13 cellular contexts compared by ENCODE assay signal in the genomic region with DNA sequence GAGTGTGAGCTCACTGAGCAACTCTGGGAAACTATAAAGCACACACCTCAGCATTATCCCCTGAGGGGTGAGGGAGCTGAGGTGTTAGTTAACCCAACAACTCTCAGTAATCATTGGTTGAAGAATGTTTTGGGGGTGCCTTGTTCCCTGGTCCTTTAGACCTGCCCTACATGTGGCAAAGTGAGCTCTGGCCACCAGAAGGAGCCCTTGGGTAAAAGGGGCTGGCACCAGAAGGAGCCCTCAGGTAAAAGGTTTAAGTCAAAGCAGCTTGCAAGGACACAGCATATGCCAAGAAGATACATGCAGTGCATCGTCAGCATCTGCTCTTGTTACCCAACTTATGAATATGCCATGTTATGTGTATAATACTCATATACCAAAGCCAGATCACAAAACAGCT.
DNase-seq lines count a peak whose midpoint lies in the region; ATAC-seq, FAIRE-seq and TF ChIP-seq lines count a peak whose summit lies in the region.
"Had no signal": no experiment of that assay in that cellular context is flagged by ENCODE, and none has a peak within 500 bp of the region (broad histone marks: within the 10 kb centered on the region; RNA-seq: fewer than 3 reads in every experiment).

No MANE protein-coding gene starts in this region.

- no peak overlapping the region for H2AFZ ChIP-seq in endothelial cell of umbilical vein (ENCODE audit: low read depth, low read length)

- no peak for TF ChIP-seq EP300 in stomach (IDR thresholded peaks at IDR 0.05)

- H3K9me1 ChIP-seq in endothelial cell of umbilical vein (replicated peaks; ENCODE audit: control insufficient read depth, extremely low read depth, insufficient read depth, low read length), result no peaks in the 10 kb centered on the region

- whole genome bisulfite sequencing in stomach, 5 donors, result 82 to 90% (median 85%) methylated on average over 1 of the region's 1 CpG

- TF ChIP-seq POLR2A in endothelial cell of umbilical vein (IDR thresholded peaks at IDR 0.05; ENCODE audit: low read depth, low read length) (no peak), stomach (IDR thresholded peaks at IDR 0.05) (no peak), GM12892 (IDR thresholded peaks at IDR 0.05; ENCODE audit: low read depth, low read length) (no peak)

- H3K79me2 ChIP-seq in endothelial cell of umbilical vein (ENCODE audit: control insufficient read depth, insufficient read depth, low read length), result no peaks in the 10 kb centered on the region

- dilution Hi-C loops in endothelial cell of umbilical vein (cut with MboI; ENCODE audit: extremely low pct_ligation_motif_present, low sequenced_read_pairs), result no loop called here

- TF ChIP-seq CTCF in endothelial cell of umbilical vein (IDR thresholded peaks at IDR 0.05; ENCODE audit: extremely low read depth in 1 of 2, insufficient read depth in 1 of 2, low read depth in 1 of 2, low read length in 2 of 2) (peak in 1 of 2 donors; percentile 17), stomach (IDR thresholded peaks at IDR 0.05) (peak in 2 of 7 experiments; percentile 22 to 34)

- no peak overlapping the region for H3K4me2 ChIP-seq in endothelial cell of umbilical vein (ENCODE audit: insufficient read depth, low read length)

- intact Hi-C loops in endothelial cell of umbilical vein (cut with micrococcal nuclease) (loop anchor here (1.0 kb wide), 1 partner anchor 439 kb away; no protein-coding TSS in a partner anchor), stomach (cut with DNase I; ENCODE audit: low total_unique reads) (no loop called here)

- H4K20me1 ChIP-seq in endothelial cell of umbilical vein (replicated peaks; ENCODE audit: control insufficient read depth, extremely low read depth, insufficient read depth, low read length), result no peaks in the 10 kb centered on the region

- H3K27me3 ChIP-seq in endothelial cell of umbilical vein (ENCODE audit: control insufficient read depth in 2 of 2, insufficient read depth in 2 of 2, low read length in 2 of 2) (no peaks in the 10 kb centered on the region), stomach (no peaks in the 10 kb centered on the region)

- POLR2A ChIA-PET in endothelial cell of umbilical vein (lab: Charles Lee), result no interaction called here
- POLR2A ChIA-PET in HEK293T (lab: Yijun Ruan, JAX), result no interaction called here

- no peaks in the 10 kb centered on the region for H3K36me3 ChIP-seq in endothelial cell of umbilical vein (ENCODE audit: control insufficient read depth in 2 of 2, extremely low read depth in 1 of 2, insufficient read depth in 2 of 2, low read length in 2 of 2)
- H3K36me3 ChIP-seq in stomach, result no peaks in the 10 kb centered on the region

- DNase-seq in NCI-H2227 (lab: John Stamatoyannopoulos, UW; ENCODE audit: unreplicated experiment), result peak; percentile 2
- DNase-seq in NCI-H2227 treated with DMSO at 0.1 percent for 48 hours (lab: John Stamatoyannopoulos, UW), result no peak
- DNase-seq in NCI-H524 treated with DMSO at 0.1 percent for 48 hours (lab: John Stamatoyannopoulos, UW), result peak; percentile 85
- peak; percentile 7 for DNase-seq in endothelial cell of umbilical vein (ENCODE audit: low read depth, low spot score)
- peak; percentile 34 for DNase-seq in stomach
- no peak for DNase-seq in GM12892 (ENCODE audit: insufficient read length)
- no peak for DNase-seq in HEK293T (ENCODE audit: extremely low spot score)
- DNase-seq: activated naive CD8-positive, alpha-beta T cell treated with anti-CD3 and anti-CD28 coated beads, Interleukin-2, amount 50 U/mL, for 24 hours; naive thymus-derived CD8-positive, alpha-beta T cell; NCI-H226; SW 1271 had no signal

- H3K9ac ChIP-seq in endothelial cell of umbilical vein (replicated peaks; ENCODE audit: extremely low read depth, insufficient read depth, low read length), result no peak overlapping the region

- ATAC-seq in HG02763 (IDR thresholded peaks at IDR 0.05; ENCODE audit: unreplicated experiment), result no peak
- ATAC-seq: activated naive CD8-positive, alpha-beta T cell treated with anti-CD3 and anti-CD28 coated beads, Interleukin-2, amount 50 U/mL, for 24 hours; naive thymus-derived CD8-positive, alpha-beta T cell had no signal

- CTCF ChIA-PET in endothelial cell of umbilical vein (lab: Charles Lee), result interaction anchor here (0.8 to 1.5 kb wide), 3 partner anchors 411 to 1154 kb away, joined by 3 to 4 read pairs (median 4); partner anchors contain the start of gene FLRT3
- CTCF ChIA-PET in HEK293T (lab: Yijun Ruan, JAX), result interaction anchor here (0.6 kb wide), 1 partner anchor 169 kb away, joined by 4 read pairs; no protein-coding TSS in a partner anchor

- H3K4me1 ChIP-seq in endothelial cell of umbilical vein (ENCODE audit: control insufficient read depth, extremely low read depth, insufficient read depth, low read length) (no peaks in the 10 kb centered on the region), stomach (no peaks in the 10 kb centered on the region)

- FAIRE-seq in endothelial cell of umbilical vein (lab: Jason Lieb, UNC) (no peak), GM12892 (lab: Jason Lieb, UNC) (no peak)
- FAIRE-seq: A204.1 had no signal

- H3K4me3 ChIP-seq in endothelial cell of umbilical vein (replicated peaks in 1 of 3; ENCODE audit: insufficient read depth in 1 of 3, low read depth in 1 of 3, low read length in 3 of 3) (no peak overlapping the region), stomach (no peak overlapping the region)

- no TSS peak for BruUV-seq in endothelial cell of umbilical vein (replicated peaks; lab: Mats Ljungman, UMichigan)

- no peak overlapping the region for H3K27ac ChIP-seq in endothelial cell of umbilical vein (ENCODE audit: insufficient read depth, low read depth, low read length)
- no peak overlapping the region for H3K27ac ChIP-seq in stomach

- H3K9me3 ChIP-seq in endothelial cell of umbilical vein (replicated peaks; ENCODE audit: control insufficient read depth, insufficient read depth, low read length), result no peaks in the 10 kb centered on the region
- no peaks in the 10 kb centered on the region for H3K9me3 ChIP-seq in stomach

TF ChIP-seq in endothelial cell of umbilical vein, 7 proteins besides CTCF, POLR2A, EP300 and RAD21:
- no peak for TF ChIP-seq JUN (IDR thresholded peaks at IDR 0.05; ENCODE audit: borderline replicate concordance, insufficient read depth, insufficient read length, low read depth)
- no peak for TF ChIP-seq FOS (IDR thresholded peaks at IDR 0.05; ENCODE audit: borderline replicate concordance, insufficient read depth, low read length)
- no peak for TF ChIP-seq GATA2 (IDR thresholded peaks at IDR 0.05; ENCODE audit: insufficient read depth, insufficient read length, low read depth, low read length)
- no peak for TF ChIP-seq MYC (IDR thresholded peaks at IDR 0.05; ENCODE audit: low read depth, low read length)
- TF ChIP-seq EZH2 (IDR thresholded peaks at IDR 0.05; ENCODE audit: borderline replicate concordance, low read depth, low read length, severe bottlenecking), result no peak
- no peak for TF ChIP-seq MAX (IDR thresholded peaks at IDR 0.05; ENCODE audit: insufficient read depth, insufficient read length)
- no peak for TF ChIP-seq POLR2AphosphoS5 (IDR thresholded peaks at IDR 0.05; ENCODE audit: insufficient read depth, low read depth, low read length)

TF ChIP-seq in HEK293T, 16 proteins besides CTCF, POLR2A, EP300 and RAD21:
- TF ChIP-seq SUZ12 (IDR thresholded peaks at IDR 0.05), result no peak
- TF ChIP-seq ARNT (IDR thresholded peaks at IDR 0.05), result no peak
- no peak for TF ChIP-seq L3MBTL2 (conservative IDR thresholded peaks at IDR 0.05)
- TF ChIP-seq FOXK2 (IDR thresholded peaks at IDR 0.05), result no peak
- TF ChIP-seq NFRKB (IDR thresholded peaks at IDR 0.05), result no peak
- no peak for TF ChIP-seq TARDBP (IDR thresholded peaks at IDR 0.05)
- no peak for TF ChIP-seq ZNF384 (IDR thresholded peaks at IDR 0.05)
- no peak for TF ChIP-seq FOXA1 (IDR thresholded peaks at IDR 0.05)
- no peak for TF ChIP-seq HDGF (IDR thresholded peaks at IDR 0.05; ENCODE audit: borderline replicate concordance)
- TF ChIP-seq FOXM1 (IDR thresholded peaks at IDR 0.05; ENCODE audit: borderline replicate concordance), result no peak
- TF ChIP-seq PKNOX1 (IDR thresholded peaks at IDR 0.05), result no peak
- no peak for TF ChIP-seq CTBP1 (IDR thresholded peaks at IDR 0.05; ENCODE audit: borderline replicate concordance)
- no peak for TF ChIP-seq ELF4 (IDR thresholded peaks at IDR 0.05)
- TF ChIP-seq LEF1 (IDR thresholded peaks at IDR 0.05; ENCODE audit: borderline replicate concordance), result no peak
- TF ChIP-seq BHLHE40 (IDR thresholded peaks at IDR 0.05; ENCODE audit: borderline replicate concordance), result no peak
- TF ChIP-seq SP1 (IDR thresholded peaks at IDR 0.05), result no peak

Comparison
In these comparisons a context has a peak if more than half of its experiments do, and no peak if none do; other contexts are left out.
1. DNase-seq: peak in NCI-H2227 (single experiment), NCI-H524 treated with DMSO at 0.1 percent for 48 hours (single experiment), endothelial cell of umbilical vein (single experiment) and stomach (single experiment); none in NCI-H2227 treated with DMSO at 0.1 percent for 48 hours (single experiment), GM12892 (single experiment) and HEK293T (single experiment).